ENCODE assay signal across 9 cellular contexts in the genomic region with DNA sequence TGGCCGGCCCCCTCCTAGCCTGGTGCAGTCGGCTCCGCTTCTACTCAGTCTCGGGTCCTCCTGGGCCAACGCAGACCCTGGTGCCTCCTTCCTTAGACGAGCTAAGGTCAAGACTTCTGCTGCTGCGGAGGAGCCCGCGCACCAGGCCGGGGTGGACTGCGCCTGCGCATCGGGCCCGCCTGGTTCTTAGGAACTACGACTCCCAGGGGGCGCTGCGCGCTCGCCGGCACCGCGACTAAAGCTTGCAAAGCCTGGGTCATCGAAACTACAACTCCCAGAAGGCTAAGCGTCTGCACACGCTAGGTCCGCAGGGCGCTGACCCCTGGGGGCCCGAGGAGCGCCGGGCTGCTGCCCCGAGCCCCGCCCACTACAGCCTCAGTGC. TPM values are rescaled to one million over a fixed set of nuclear protein-coding genes. Genes with fewer than 3 reads are reported as not detected.
DNase-seq lines count a peak whose midpoint lies in the region; ATAC-seq and TF ChIP-seq lines count a peak whose summit lies in the region.
"Had no signal": no experiment of that assay in that cellular context is flagged by ENCODE, and none has a peak within 500 bp of the region (broad histone marks: within the 10 kb centered on the region; RNA-seq: fewer than 3 reads in every experiment).

ZNF835 (minus strand) TSS at position 145 of the 382 bp plus-strand sequence. CDS start 6,559 bp downstream, outside the sequence.

- H3K4me3 ChIP-seq in fibroblast of mammary gland (ENCODE audit: control insufficient read depth, low read depth, low read length), result peak within 1 kb of the TSS; percentile 30

- DNase-seq in NCI-H82 treated with DMSO at 0.1 percent for 48 hours (lab: John Stamatoyannopoulos, UW; ENCODE audit: unreplicated experiment), result peak; percentile 24
- peak; percentile 83 to 86 for DNase-seq in activated T-cell treated with anti-CD3 and anti-CD28 coated beads, Interleukin-2, amount 50 U/mL, for 48 hours
- peak; percentile 61 for DNase-seq in fibroblast of mammary gland (ENCODE audit: low read depth)
- peak; percentile 76 for DNase-seq in omental fat pad (ENCODE audit: low spot score)
- DNase-seq in stromal cell of bone marrow (ENCODE audit: low read depth), result peak; percentile 22
- DNase-seq in NCI-H2107 (lab: John Stamatoyannopoulos, UW), result no peak

- ATAC-seq in omental fat pad (ENCODE audit: low FRiP score), result peak; percentile 91
- no peak for ATAC-seq in GM19328 (IDR thresholded peaks at IDR 0.05; ENCODE audit: unreplicated experiment)
- ATAC-seq in HG02588 (IDR thresholded peaks at IDR 0.05; ENCODE audit: unreplicated experiment), result no peak
- ATAC-seq: Panc1 had no signal

- TF ChIP-seq CTCF in fibroblast of mammary gland (conservative IDR thresholded peaks at IDR 0.05; ENCODE audit: control insufficient read depth, insufficient read depth, low read depth, low read length) (no peak), omental fat pad (IDR thresholded peaks at IDR 0.05) (no peak)

RNA-seq across cellular contexts. Expression of gene ZNF835, which starts in this region (rescaled TPM):
- total RNA-seq in omental fat pad, result 1 to 10 TPM; 3.5 to 8.1 (median 5.9) TPM
